28 cellular contexts compared by ENCODE assay signal in the genomic region with DNA sequence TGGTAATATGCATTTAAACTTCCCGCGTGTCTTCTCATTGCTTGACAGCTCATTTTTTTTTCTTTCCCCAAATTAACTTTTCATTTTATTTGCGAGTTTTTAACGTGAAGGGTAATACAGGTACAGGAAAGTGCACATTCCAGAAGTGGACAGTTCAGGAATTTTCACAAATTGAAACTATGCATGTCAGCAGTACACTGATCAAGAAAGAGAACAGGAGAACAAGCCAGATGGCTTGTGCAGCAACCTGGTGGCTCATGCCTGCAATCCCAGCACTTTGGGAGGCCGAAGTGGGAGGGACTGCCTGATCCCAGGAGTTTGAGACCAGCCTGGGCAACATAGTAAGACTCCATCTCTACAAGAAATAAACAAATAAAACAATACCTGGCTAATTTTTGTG.
"Had no signal": no experiment of that assay in that cellular context is flagged by ENCODE, and none has a peak within 500 bp of the region (broad histone marks: within the 10 kb centered on the region; RNA-seq: fewer than 3 reads in every experiment).

No MANE protein-coding gene starts in this region.

- ATAC-seq: naive thymus-derived CD4-positive, alpha-beta T cell; natural killer cell; psoas muscle; right cardiac atrium; sciatic nerve; stimulated activated memory B cell treated with anti-CD40 and anti-IgM and Interleukin-4, amounts not matched to agents 10 μg/mL and 1 μg/mL and 100 μg/mL, for 72 hours; stimulated activated naive CD8-positive, alpha-beta T cell treated with anti-CD3 and anti-CD28 coated beads, Interleukin-15, amount 100 ng/mL, for 72 hours; stimulated activated naive CD8-positive, alpha-beta T cell treated with anti-CD3 and anti-CD28 coated beads, Interleukin-15, Interleukin-2, amounts not matched to agents 100 U/mL and 50 U/mL, for 24 hours; upper lobe of right lung had no signal

- H3K9ac ChIP-seq: neural progenitor cell, parathyroid adenoma had no signal

- H3K9me3 ChIP-seq: psoas muscle, spleen, suprapubic skin, testis, tibial artery, transverse colon, upper lobe of right lung, uterus had no signal

- H3K4me2 ChIP-seq: neural progenitor cell, smooth muscle cell had no signal

- H2AFZ ChIP-seq: neural progenitor cell, parathyroid adenoma had no signal

- H3K27me3 ChIP-seq: neural progenitor cell, suprapubic skin, testis, tibial artery, transverse colon, upper lobe of right lung, uterus had no signal

- H3K4me1 ChIP-seq: neural progenitor cell, parathyroid adenoma, psoas muscle, spleen, testis, tibial artery, transverse colon, upper lobe of right lung, uterus had no signal

- H3K36me3 ChIP-seq: neural progenitor cell, suprapubic skin, transverse colon, upper lobe of right lung, uterus had no signal

- H3K79me2 ChIP-seq: parathyroid adenoma had no signal

- DNase-seq: naive thymus-derived CD4-positive, alpha-beta T cell; natural killer cell; occipital lobe; posterior cingulate gyrus; psoas muscle; right cardiac atrium; spleen; stimulated activated CD4-positive, alpha-beta T cell treated with anti-CD3 and anti-CD28 coated beads, Interleukin-12 subunit alpha, Interleukin-12 subunit beta, amount 100 ng/mL, for 4 hours; stimulated activated CD4-positive, alpha-beta T cell treated with anti-CD3 and anti-CD28 coated beads, Interleukin-1b, Interleukin-23, amount 100 ng/mL, for 48 hours; stimulated activated CD4-positive, alpha-beta T cell treated with anti-CD3 and anti-CD28 coated beads, Interleukin-4, amount 100 ng/mL, for 1 hour; stimulated activated CD4-positive, alpha-beta T cell treated with anti-CD3 and anti-CD28 coated beads, Interleukin-4, amount 100 ng/mL, for 4 hours; stimulated activated CD8-positive, alpha-beta memory T cell treated with anti-CD3 and anti-CD28 coated beads, Interleukin-4, amount 100 ng/mL, for 48 hours; stimulated activated naive CD4-positive, alpha-beta T cell; stimulated activated naive CD8-positive, alpha-beta T cell treated with anti-CD3 and anti-CD28 coated beads, Interleukin-15, amount 100 ng/mL, for 72 hours; stimulated activated naive CD8-positive, alpha-beta T cell treated with anti-CD3 and anti-CD28 coated beads, Interleukin-15, Interleukin-2, amounts not matched to agents 100 U/mL and 50 U/mL, for 24 hours; substantia nigra; testis; tibial artery; transverse colon; upper lobe of right lung; uterus had no signal

- H3K4me3 ChIP-seq: neural progenitor cell, psoas muscle, skin epidermis, smooth muscle cell, spleen, suprapubic skin, testis, tibial artery, transverse colon, upper lobe of right lung, uterus had no signal

- H3K27ac ChIP-seq: neural progenitor cell, parathyroid adenoma, psoas muscle, skin epidermis, spleen, suprapubic skin, testis, tibial artery, transverse colon, upper lobe of right lung, uterus had no signal
